Comparison of ENCODE assay signal across 30 cellular contexts in the genomic region with DNA sequence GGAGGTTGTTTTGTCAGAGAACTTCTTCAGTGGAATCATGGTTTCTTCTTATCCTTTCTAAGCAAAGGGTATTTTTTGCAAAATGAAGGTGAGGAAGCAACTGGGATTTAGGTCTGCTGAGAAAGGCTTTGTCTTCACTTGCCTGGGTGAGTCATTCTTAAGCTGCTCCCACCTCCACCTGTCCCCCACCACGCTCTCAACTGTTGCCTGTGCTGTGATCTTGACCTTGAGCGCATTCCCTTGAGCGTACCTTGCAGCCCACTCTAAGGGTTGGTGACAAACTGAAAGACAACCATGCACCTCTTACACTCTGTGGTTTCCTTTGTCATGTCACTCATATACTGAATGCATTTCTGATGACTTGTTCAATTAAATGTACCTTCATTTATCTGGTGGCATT.
"Had no signal": no experiment of that assay in that cellular context is flagged by ENCODE, and none has a peak within 500 bp of the region (broad histone marks: within the 10 kb centered on the region; RNA-seq: fewer than 3 reads in every experiment).

No MANE protein-coding gene starts in this region.

- H3K27ac Mint-ChIP-seq: effector memory CD8-positive, alpha-beta T cell; memory B cell; mesothelial cell of epicardium; naive B cell; natural killer cell treated with Interleukin-12 subunit alpha and Interleukin-12 subunit beta and Interleukin-15 and Interleukin-18, amount 100 ng/mL, for 72 hours; progenitor cell of endocrine pancreas; stimulated activated naive CD8-positive, alpha-beta T cell treated with anti-CD3 and anti-CD28 coated beads, Interleukin-15, amount 100 ng/mL, for 72 hours had no signal

- H3K4me1 Mint-ChIP-seq: memory B cell; naive B cell; stimulated activated naive CD8-positive, alpha-beta T cell treated with anti-CD3 and anti-CD28 coated beads, Interleukin-15, amount 100 ng/mL, for 72 hours had no signal

- H3K27me3 ChIP-seq: gastroesophageal sphincter, heart right ventricle, neural progenitor cell, right atrium auricular region, suprapubic skin, vagina had no signal

- ATAC-seq: effector memory CD8-positive, alpha-beta T cell; esophagus mucosa; gastroesophageal sphincter; heart right ventricle; left ventricle myocardium superior; lower lobe of right lung; mucosa of descending colon; natural killer cell treated with Interleukin-12 subunit alpha and Interleukin-12 subunit beta and Interleukin-15 and Interleukin-18, amount 100 ng/mL, for 72 hours; sciatic nerve; stimulated activated naive CD8-positive, alpha-beta T cell treated with anti-CD3 and anti-CD28 coated beads, Interleukin-15, amount 100 ng/mL, for 72 hours had no signal

- H3K4me3 Mint-ChIP-seq: effector memory CD8-positive, alpha-beta T cell; memory B cell; mesothelial cell of epicardium; naive B cell; natural killer cell treated with Interleukin-12 subunit alpha and Interleukin-12 subunit beta and Interleukin-15 and Interleukin-18, amount 100 ng/mL, for 72 hours; neural progenitor cell; stimulated activated naive CD8-positive, alpha-beta T cell treated with anti-CD3 and anti-CD28 coated beads, Interleukin-15, amount 100 ng/mL, for 72 hours had no signal

- H3K36me3 Mint-ChIP-seq: memory B cell, mesothelial cell of epicardium, naive B cell had no signal

- H3K9me3 Mint-ChIP-seq: mesothelial cell of epicardium; stimulated activated naive CD8-positive, alpha-beta T cell treated with anti-CD3 and anti-CD28 coated beads, Interleukin-15, amount 100 ng/mL, for 72 hours had no signal

- H3K27ac ChIP-seq: coronary artery, epithelial cell of prostate, gastroesophageal sphincter, heart right ventricle, lower lobe of right lung, neural progenitor cell, parathyroid adenoma, right atrium auricular region, suprapubic skin, vagina had no signal

- H3K9me3 ChIP-seq: gastroesophageal sphincter, heart right ventricle, lower lobe of right lung, mucosa of descending colon, right atrium auricular region, suprapubic skin, vagina had no signal

- DNase-seq: effector memory CD8-positive, alpha-beta T cell; foreskin fibroblast; heart right ventricle; hippocampal formation; left ventricle myocardium superior; lower lobe of right lung; mucosa of descending colon; naive B cell; stimulated activated CD4-positive, alpha-beta T cell treated with anti-CD3 and anti-CD28 coated beads, Interleukin-12 subunit alpha, Interleukin-12 subunit beta, amount 100 ng/mL, for 4 hours; stimulated activated CD4-positive, alpha-beta T cell treated with anti-CD3 and anti-CD28 coated beads, Interleukin-1b, Interleukin-23, amount 100 ng/mL, for 48 hours; stimulated activated CD4-positive, alpha-beta T cell treated with anti-CD3 and anti-CD28 coated beads, Interleukin-4, amount 100 ng/mL, for 1 hour; stimulated activated CD8-positive, alpha-beta memory T cell treated with anti-CD3 and anti-CD28 coated beads, Interleukin-4, amount 100 ng/mL, for 48 hours; stimulated activated naive CD4-positive, alpha-beta T cell; stimulated activated naive CD8-positive, alpha-beta T cell treated with anti-CD3 and anti-CD28 coated beads, Interleukin-15, amount 100 ng/mL, for 72 hours; trophoblast cell had no signal

- H3K4me1 ChIP-seq: parathyroid adenoma had no signal

- H3K36me3 ChIP-seq: gastroesophageal sphincter, heart right ventricle, lower lobe of right lung, neural progenitor cell, right atrium auricular region, suprapubic skin, vagina had no signal

- H3K4me3 ChIP-seq: coronary artery, gastroesophageal sphincter, heart right ventricle, lower lobe of right lung, mucosa of descending colon, neural progenitor cell, right atrium auricular region, smooth muscle cell, suprapubic skin, vagina had no signal

- H3K27me3 Mint-ChIP-seq: effector memory CD8-positive, alpha-beta T cell; memory B cell; natural killer cell treated with Interleukin-12 subunit alpha and Interleukin-12 subunit beta and Interleukin-15 and Interleukin-18, amount 100 ng/mL, for 72 hours; progenitor cell of endocrine pancreas; stimulated activated naive CD8-positive, alpha-beta T cell treated with anti-CD3 and anti-CD28 coated beads, Interleukin-15, amount 100 ng/mL, for 72 hours had no signal
